ENCODE assay signal across 22 cellular contexts in the genomic region with DNA sequence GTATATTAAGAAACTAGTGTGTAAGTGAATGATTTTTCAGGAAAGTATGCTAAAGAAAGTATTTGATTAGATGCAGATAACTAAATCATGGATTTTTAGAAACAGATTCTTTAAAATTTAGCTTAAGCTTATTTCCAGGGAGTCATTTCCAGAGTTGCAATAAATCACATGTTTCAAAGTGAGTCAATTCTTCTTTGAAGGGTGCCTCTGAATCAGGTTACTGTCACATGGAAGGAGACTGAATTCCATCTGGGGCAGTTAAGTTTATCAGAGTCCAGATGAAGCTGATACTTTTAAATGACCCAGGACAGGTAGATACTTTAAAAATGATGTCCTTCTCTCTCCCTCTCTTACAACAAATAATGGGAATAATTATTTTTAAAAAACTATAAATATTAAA.
"Had no signal": no experiment of that assay in that cellular context is flagged by ENCODE, and none has a peak within 500 bp of the region (broad histone marks: within the 10 kb centered on the region; RNA-seq: fewer than 3 reads in every experiment).

No MANE protein-coding gene starts in this region.

- H3K9me3 ChIP-seq: gastroesophageal sphincter, heart right ventricle, neutrophil, tibial nerve, vagina had no signal

- H3K4me3 ChIP-seq: gastroesophageal sphincter, heart right ventricle, tibial nerve, vagina had no signal

- H3K27ac Mint-ChIP-seq: activated CD4-positive, alpha-beta memory T cell treated with anti-CD3 and anti-CD28 coated beads for 36 hours; activated CD8-positive, alpha-beta memory T cell treated with anti-CD3 and anti-CD28 coated beads, Interleukin-2, amount 10 ng/mL, durations not matched to agents 7 days and 5 days; activated naive CD8-positive, alpha-beta T cell treated with anti-CD3 and anti-CD28 coated beads, Interleukin-2, amount 50 U/mL, for 24 hours; dendritic cell treated with granulocyte-macrophage colony-stimulating factor and Interleukin-4, amounts not matched to agents 40 ng/mL and 50 ng/mL, for 4 days; memory B cell; naive thymus-derived CD8-positive, alpha-beta T cell; stimulated activated naive B cell treated with anti-CD40 and anti-IgM and Interleukin-4, amounts not matched to agents 10 μg/mL and 1 μg/mL and 100 μg/mL, for 72 hours; T-cell had no signal

- H3K27ac ChIP-seq: gastroesophageal sphincter, neutrophil, tibial nerve, vagina had no signal

- ATAC-seq: activated CD8-positive, alpha-beta memory T cell treated with anti-CD3 and anti-CD28 coated beads, Interleukin-2, amount 10 ng/mL, durations not matched to agents 7 days and 5 days; activated naive CD8-positive, alpha-beta T cell treated with anti-CD3 and anti-CD28 coated beads, Interleukin-2, amount 50 U/mL, for 24 hours; activated T-cell treated with anti-CD3 and anti-CD28 coated beads, Interleukin-2, amount 50 U/mL, for 4 hours; gastroesophageal sphincter; heart right ventricle; left lobe of liver; naive thymus-derived CD8-positive, alpha-beta T cell; stimulated activated naive B cell treated with anti-CD40 and anti-IgM and Interleukin-4, amounts not matched to agents 10 μg/mL and 1 μg/mL and 100 μg/mL, for 72 hours; T-cell had no signal

- H3K27me3 ChIP-seq: gastroesophageal sphincter, heart right ventricle, neutrophil, tibial nerve, vagina had no signal

- DNase-seq: activated CD4-positive, alpha-beta memory T cell treated with anti-CD3 and anti-CD28 coated beads for 36 hours; activated CD4-positive, alpha-beta T cell treated with anti-CD3 and anti-CD28 coated beads for 1 hour; activated CD8-positive, alpha-beta memory T cell treated with anti-CD3 and anti-CD28 coated beads, Interleukin-2, amount 10 ng/mL, durations not matched to agents 7 days and 5 days; activated gamma-delta T cell treated with Interleukin-2 at 50 U/mL for 16 hours; activated naive CD8-positive, alpha-beta T cell treated with anti-CD3 and anti-CD28 coated beads, Interleukin-2, amount 50 U/mL, for 24 hours; activated T-cell treated with anti-CD3 and anti-CD28 coated beads, Interleukin-2, amount 50 U/mL, for 4 hours; effector memory CD4-positive, alpha-beta T cell; heart right ventricle; islet precursor cell; naive thymus-derived CD8-positive, alpha-beta T cell; retina; stimulated activated CD4-positive, alpha-beta T cell treated with anti-CD3 and anti-CD28 coated beads, Interleukin-2, amount 100 ng/mL, for 48 hours; stimulated activated naive B cell treated with anti-CD40 and anti-IgM and Interleukin-4, amounts not matched to agents 10 μg/mL and 1 μg/mL and 100 μg/mL, for 72 hours; T-cell; T-helper 9 cell had no signal

- H3K9me3 Mint-ChIP-seq: activated CD4-positive, alpha-beta memory T cell treated with anti-CD3 and anti-CD28 coated beads for 36 hours; activated naive CD8-positive, alpha-beta T cell treated with anti-CD3 and anti-CD28 coated beads, Interleukin-2, amount 50 U/mL, for 24 hours; activated T-cell treated with anti-CD3 and anti-CD28 coated beads, Interleukin-2, amount 50 U/mL, for 4 hours; dendritic cell treated with granulocyte-macrophage colony-stimulating factor and Interleukin-4, amounts not matched to agents 40 ng/mL and 50 ng/mL, for 4 days; memory B cell; naive thymus-derived CD8-positive, alpha-beta T cell; stimulated activated naive B cell treated with anti-CD40 and anti-IgM and Interleukin-4, amounts not matched to agents 10 μg/mL and 1 μg/mL and 100 μg/mL, for 72 hours; T-cell had no signal
